ENCODE assay signal across 14 cellular contexts in genomic region chr1:156382561-156382960, GRCh38. TPM values are rescaled to one million over a fixed set of nuclear protein-coding genes. Genes with fewer than 3 reads are reported as not detected.
"Had no signal": no experiment of that assay in that cellular context is flagged by ENCODE, and none has a peak within 500 bp of the region (broad histone marks: within the 10 kb centered on the region; RNA-seq: fewer than 3 reads in every experiment).

No MANE protein-coding gene starts in this region.

- H3K4me3 ChIP-seq: coronary artery, hepatocyte, sigmoid colon, skin epidermis, stomach, thyroid gland had no signal

- H3K4me1 ChIP-seq: sigmoid colon, stomach, thyroid gland had no signal

- DNase-seq: sigmoid colon had no signal

- H3K9me3 ChIP-seq: sigmoid colon, stomach, thyroid gland had no signal

- H3K27me3 ChIP-seq: thyroid gland had no signal

- H3K27ac ChIP-seq: coronary artery, hepatocyte, sigmoid colon, skin epidermis, stomach, thyroid gland had no signal

- H3K36me3 ChIP-seq: sigmoid colon, stomach, thyroid gland had no signal

RNA-seq across cellular contexts. Expression of gene RHBG, which starts 13.6 kb away (rescaled TPM):
- total RNA-seq: dermis microvascular lymphatic vessel endothelial cell; endothelial cell of umbilical vein; mammary epithelial cell; mesenteric fat pad; mononuclear cell; naive thymus-derived CD4-positive, alpha-beta T cell; omental fat pad; pulmonary artery endothelial cell; sigmoid colon; stomach; thyroid gland had no signal
- polyA plus RNA-seq: endothelial cell of umbilical vein; mammary epithelial cell; naive thymus-derived CD4-positive, alpha-beta T cell; sigmoid colon had no signal

RNA-seq across cellular contexts. Expression of gene TSACC, which starts 44.2 kb away (rescaled TPM):
- total RNA-seq: dermis microvascular lymphatic vessel endothelial cell, hepatocyte, mammary epithelial cell, mononuclear cell, omental fat pad, pulmonary artery endothelial cell, stomach had no signal
